8 cellular contexts compared by ENCODE assay signal in the genomic region with DNA sequence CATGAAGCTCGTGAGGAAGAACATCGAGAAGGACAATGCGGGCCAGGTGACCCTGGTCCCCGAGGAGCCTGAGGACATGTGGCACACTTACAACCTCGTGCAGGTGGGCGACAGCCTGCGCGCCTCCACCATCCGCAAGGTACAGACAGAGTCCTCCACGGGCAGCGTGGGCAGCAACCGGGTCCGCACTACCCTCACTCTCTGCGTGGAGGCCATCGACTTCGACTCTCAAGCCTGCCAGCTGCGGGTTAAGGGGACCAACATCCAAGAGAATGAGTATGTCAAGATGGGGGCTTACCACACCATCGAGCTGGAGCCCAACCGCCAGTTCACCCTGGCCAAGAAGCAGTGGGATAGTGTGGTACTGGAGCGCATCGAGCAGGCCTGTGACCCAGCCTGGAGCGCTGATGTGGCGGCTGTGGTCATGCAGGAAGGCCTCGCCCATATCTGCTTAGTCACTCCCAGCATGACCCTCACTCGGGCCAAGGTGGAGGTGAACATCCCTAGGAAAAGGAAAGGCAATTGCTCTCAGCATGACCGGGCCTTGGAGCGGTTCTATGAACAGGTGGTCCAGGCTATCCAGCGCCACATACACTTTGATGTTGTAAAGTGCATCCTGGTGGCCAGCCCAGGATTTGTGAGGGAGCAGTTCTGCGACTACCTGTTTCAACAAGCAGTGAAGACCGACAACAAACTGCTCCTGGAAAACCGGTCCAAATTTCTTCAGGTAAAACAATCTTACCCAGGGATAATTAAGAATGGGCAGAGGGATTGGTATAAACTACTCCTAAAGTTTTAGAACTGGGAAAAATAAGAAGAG. TPM values are rescaled to one million over a fixed set of nuclear protein-coding genes. Genes with fewer than 3 reads are reported as not detected.
DNase-seq lines count a peak whose midpoint lies in the region; ATAC-seq, FAIRE-seq and TF ChIP-seq lines count a peak whose summit lies in the region.

No MANE protein-coding gene starts in this region.

- peak; percentile 93 for DNase-seq in ELF-1 (ENCODE audit: low read depth, low spot score)
- DNase-seq in HuH-7 (ENCODE audit: low spot score), result peak; percentile 20
- DNase-seq in T-helper 9 cell, result peak; percentile 35
- DNase-seq in K562 (ENCODE audit: extremely low read depth in 1 of 4, low spot score in 3 of 4), result peak; percentile 40 to 82 (median 57)
- DNase-seq in iPS DF 6.9 (ENCODE audit: low read depth, low spot score), result no peak
- DNase-seq in sciatic nerve (ENCODE audit: low spot score), result peak; percentile 71
- no peak for DNase-seq in T1000 (lab: John Stamatoyannopoulos, UW)

- in situ Hi-C loops in K562 (cut with MboI), result no loop called here

- peak overlapping the region; percentile 65 for H3K4me3 ChIP-seq in K562
- peak overlapping the region; percentile 49; the same call in 1 of the 2 replicates for H3K4me3 ChIP-seq in iPS DF 6.9 (ENCODE audit: low read length)

- peaks cover 16% of the 10 kb centered on the region for H4K20me1 ChIP-seq in K562 (replicated peaks; ENCODE audit: control insufficient read depth, insufficient read depth, low read length)

- intact Hi-C loops in K562 (cut with micrococcal nuclease) (loop anchor here (10.0 kb wide), 1 partner anchor 294 kb away; no protein-coding TSS in a partner anchor), sciatic nerve (cut with DNase I) (loop anchor here (10.0 kb wide), 1 partner anchor 114 kb away; no protein-coding TSS in a partner anchor)

- TF ChIP-seq POLR2A in K562 (conservative IDR thresholded peaks at IDR 0.05), result 0 out of 2 replicates have a peak, but pooled peaks have one; percentile 42

- TSS peak; percentile 45 for BruUV-seq in K562 (replicated peaks; lab: Mats Ljungman, UMichigan)

- peak overlapping the region; percentile 90 to 94 for H3K9ac ChIP-seq in K562 (ENCODE audit: insufficient read depth in 1 of 2, low read depth in 2 of 2, low read length in 2 of 2)

- H2AFZ ChIP-seq in K562 (ENCODE audit: low read depth, low read length), result peak overlapping the region; percentile 97

- TF ChIP-seq RAD21 in K562 (CRISPR knock-in tag; conservative IDR thresholded peaks at IDR 0.05 in 1 of 2, IDR thresholded peaks at IDR 0.05 in 1 of 2), result no peak

- ATAC-seq in GM21619 (IDR thresholded peaks at IDR 0.05; ENCODE audit: unreplicated experiment) (peak; percentile 41), K562 (peak; percentile 91), sciatic nerve (peak; percentile 75)

- WGBS in K562 (ENCODE audit: insufficient coverage, low coverage, missing lambda C conversion rate), result 0% methylated on average over 31 of the region's 31 CpGs
- no CpG with 5 or more reads among the region's 31 CpGs for WGBS in iPS DF 6.9 (ENCODE audit: insufficient coverage, insufficient read length)

- FAIRE-seq in K562 (lab: Jason Lieb, UNC), result peak; percentile 75

- peak overlapping the region; percentile 99 for H3K4me2 ChIP-seq in K562 (ENCODE audit: insufficient read depth, low read length)

- no peaks in the 10 kb centered on the region for H3K9me3 ChIP-seq in K562 (replicated peaks; ENCODE audit: control insufficient read depth, insufficient read depth, low read depth, low read length)
- no peaks in the 10 kb centered on the region for H3K9me3 ChIP-seq in iPS DF 6.9 (ENCODE audit: control insufficient read depth, insufficient read depth, low read length)

- H3K36me3 ChIP-seq in K562 (ENCODE audit: control insufficient read depth, insufficient read depth, low read length) (peaks cover 30% of the 10 kb centered on the region), iPS DF 6.9 (ENCODE audit: control insufficient read depth, insufficient read depth, low read length) (no peaks in the 10 kb centered on the region)

- POLR2A ChIA-PET in K562 (lab: Yijun Ruan, JAX), result interaction anchor here (0.6 to 1.5 kb wide), 2 partner anchors 8 to 23 kb away, joined by 3 to 7 read pairs; no protein-coding TSS in a partner anchor

- no peak for TF ChIP-seq EP300 in K562 (IDR thresholded peaks at IDR 0.05; ENCODE audit: low read length)

- peaks cover 4% of the 10 kb centered on the region for H3K9me1 ChIP-seq in K562 (ENCODE audit: control insufficient read depth, insufficient read depth, low read length)

- peaks cover 58% of the 10 kb centered on the region for H3K79me2 ChIP-seq in K562 (ENCODE audit: control insufficient read depth, insufficient read depth, low read length)

- TF ChIP-seq CTCF in K562 (IDR thresholded peaks at IDR 0.05 in 2 of 3, conservative IDR thresholded peaks at IDR 0.05 in 1 of 3; ENCODE audit: insufficient read depth in 2 of 3, low read depth in 1 of 3, low read length in 3 of 3), result 0 out of 6 replicates have a peak, but pooled peaks of 1 of the 3 experiments have one; percentile 4

- H3K27ac ChIP-seq in K562 (ENCODE audit: extremely low read depth, low read depth, low read length) (peak overlapping the region; percentile 95), iPS DF 6.9 (ENCODE audit: low read length) (no peak overlapping the region)

- H3K27me3 ChIP-seq in K562 (ENCODE audit: control insufficient read depth in 2 of 2, insufficient read depth in 2 of 2, low read length in 2 of 2), result no peaks in the 10 kb centered on the region
- no peaks in the 10 kb centered on the region for H3K27me3 ChIP-seq in iPS DF 6.9 (ENCODE audit: control insufficient read depth, insufficient read depth, low read length)

- CTCF ChIA-PET in K562 (lab: Yijun Ruan, JAX; ENCODE audit: low intra/inter-chr PET ratio), result no interaction called here

- peaks cover 0 to 10% of the 10 kb centered on the region in 2 experiments; a peak in 4 of 5 replicates for H3K4me1 ChIP-seq in K562 (replicated peaks in 1 of 2; ENCODE audit: control insufficient read depth in 2 of 2, insufficient read depth in 2 of 2, low read length in 2 of 2)
- H3K4me1 ChIP-seq in iPS DF 6.9 (ENCODE audit: control insufficient read depth, insufficient read depth, low read length), result no peaks in the 10 kb centered on the region

TF ChIP-seq in K562, 482 proteins besides CTCF, POLR2A, EP300 and RAD21 (continues in another document):
- peak in 1 of 2 experiments; percentile 69; a peak in 1 of 4 replicates for TF ChIP-seq HDAC1 (IDR thresholded peaks at IDR 0.05)
- TF ChIP-seq CREB5 (CRISPR knock-in tag; IDR thresholded peaks at IDR 0.05), result no peak
- 0 out of 4 replicates have a peak, but pooled peaks of 1 of the 2 experiments have one; percentile 10 for TF ChIP-seq FOXA3 (CRISPR knock-in tag; conservative IDR thresholded peaks at IDR 0.05 in 1 of 2, IDR thresholded peaks at IDR 0.05 in 1 of 2)
- TF ChIP-seq ZKSCAN8 (CRISPR knock-in tag; IDR thresholded peaks at IDR 0.05), result no peak
- TF ChIP-seq ZBTB1 (CRISPR knock-in tag; IDR thresholded peaks at IDR 0.05; ENCODE audit: borderline replicate concordance, low read depth), result no peak

RNA-seq across cellular contexts. Expression of gene ITGA1, which starts 12.9 kb away (rescaled TPM):
- not detected in 2 replicates for total RNA-seq in K562 (2011; cell fraction: chromatin; rRNA removed; ENCODE audit: low replicate concordance)
- total RNA-seq in K562 (2011; cell fraction: nucleolus; rRNA removed), result not detected in 2 replicates
- total RNA-seq in K562 (2011; cell fraction: nucleoplasm; rRNA removed), result not detected in 2 replicates
- total RNA-seq in K562 (2014; rRNA removed) (not detected in 2 replicates), K562 (2014; rRNA removed; fragmentation: Illumina TruSeq; extraction: Trizol) (0.04 TPM in 1 of 2 replicates, not detected in the other), K562 (2015; rRNA removed; fragmentation: Illumina TruSeq; extraction: Trizol) (not detected in 2 replicates), K562 (2021) (0.11 and 0.22 TPM in 2 replicates), sciatic nerve (104 TPM)
- polyA plus RNA-seq in K562 (2011; rRNA removed) (0.03 TPM in 1 of 2 replicates, not detected in the other), K562 (2014; fragmentation: Illumina TruSeq; extraction: Trizol) (not detected in 2 replicates), K562 (2014; fragmentation: Nextera tagmentation; extraction: Ambion mirVana) (not detected), K562 (2014; rRNA removed) (not detected in 2 replicates)
- not detected in 2 replicates for polyA plus RNA-seq in K562 (2011; cell fraction: cytosol; rRNA removed)
- polyA plus RNA-seq in K562 (2011; cell fraction: nucleus; rRNA removed), result 0.07 TPM in 1 of 2 replicates, not detected in the other
- polyA plus RNA-seq in K562 (2012), result not detected in 2 replicates
- not detected in 2 replicates for polyA minus RNA-seq in K562 (2011; rRNA and poly(A)+ RNA removed)
- 0.09 TPM in 1 of 2 replicates, not detected in the other for polyA minus RNA-seq in K562 (2011; cell fraction: cytosol; rRNA and poly(A)+ RNA removed)
- polyA minus RNA-seq in K562 (2011; cell fraction: nucleus; rRNA and poly(A)+ RNA removed), result not detected in 2 replicates

RNA-seq across cellular contexts. Expression of gene PELO, which starts 12.9 kb away (rescaled TPM):
- 9.5 and 12.0 TPM in 2 replicates for total RNA-seq in K562 (2011; cell fraction: chromatin; rRNA removed; ENCODE audit: low replicate concordance)
- total RNA-seq in K562 (2011; cell fraction: nucleolus; rRNA removed), result 16.2 TPM in 2 replicates
- 12.4 and 14.2 TPM in 2 replicates for total RNA-seq in K562 (2011; cell fraction: nucleoplasm; rRNA removed)
- 11.9 and 14.5 TPM in 2 replicates for total RNA-seq in K562 (2014; rRNA removed)
- 9.5 and 9.8 TPM in 2 replicates for total RNA-seq in K562 (2014; rRNA removed; fragmentation: Illumina TruSeq; extraction: Trizol)
- 11.4 and 11.5 TPM in 2 replicates for total RNA-seq in K562 (2015; rRNA removed; fragmentation: Illumina TruSeq; extraction: Trizol)
- total RNA-seq in K562 (2021), result 9.6 and 11.3 TPM in 2 replicates
- polyA plus RNA-seq in K562 (2011; rRNA removed), result 13.5 and 14.6 TPM in 2 replicates
- polyA plus RNA-seq in K562 (2011; cell fraction: cytosol; rRNA removed), result 11.2 and 11.5 TPM in 2 replicates
- 7.1 and 12.1 TPM in 2 replicates for polyA plus RNA-seq in K562 (2011; cell fraction: nucleus; rRNA removed)
- 7.6 and 7.7 TPM in 2 replicates for polyA plus RNA-seq in K562 (2012)
- polyA plus RNA-seq in K562 (2014; fragmentation: Illumina TruSeq; extraction: Trizol), result 9.3 TPM in 2 replicates
- polyA plus RNA-seq in K562 (2014; fragmentation: Nextera tagmentation; extraction: Ambion mirVana), result 1 to 10 TPM; 5.8 to 8.9 TPM
- polyA plus RNA-seq in K562 (2014; rRNA removed), result 8.3 and 10.7 TPM in 2 replicates
- polyA minus RNA-seq in K562 (2011; rRNA and poly(A)+ RNA removed), result 15.5 and 15.9 TPM in 2 replicates
- 9.7 and 10.3 TPM in 2 replicates for polyA minus RNA-seq in K562 (2011; cell fraction: cytosol; rRNA and poly(A)+ RNA removed)
- polyA minus RNA-seq in K562 (2011; cell fraction: nucleus; rRNA and poly(A)+ RNA removed), result 13.2 and 28.7 TPM in 2 replicates
- 48.9 TPM for total RNA-seq in sciatic nerve

Comparison
In these comparisons a context has a peak if more than half of its experiments do, and no peak if none do; other contexts are left out.
1. DNase-seq: peak in ELF-1 (single experiment), HuH-7 (single experiment), T-helper 9 cell (single experiment), K562 (4 of 4) and sciatic nerve (single experiment); none in iPS DF 6.9 (single experiment) and T1000 (single experiment).
2. ATAC-seq: peak in every context shown above with its lines; median percentile 91 in K562; 75 in sciatic nerve; 41 in GM21619.
3. RNA of gene ITGA1, which starts 12.9 kb away (total RNA-seq): 104 TPM in sciatic nerve (single experiment); 0.04 to 0.22 TPM in K562; every median in the first group is over 10 times any median in the second.